ENCODE assay signal across 16 cellular contexts in the genomic region with DNA sequence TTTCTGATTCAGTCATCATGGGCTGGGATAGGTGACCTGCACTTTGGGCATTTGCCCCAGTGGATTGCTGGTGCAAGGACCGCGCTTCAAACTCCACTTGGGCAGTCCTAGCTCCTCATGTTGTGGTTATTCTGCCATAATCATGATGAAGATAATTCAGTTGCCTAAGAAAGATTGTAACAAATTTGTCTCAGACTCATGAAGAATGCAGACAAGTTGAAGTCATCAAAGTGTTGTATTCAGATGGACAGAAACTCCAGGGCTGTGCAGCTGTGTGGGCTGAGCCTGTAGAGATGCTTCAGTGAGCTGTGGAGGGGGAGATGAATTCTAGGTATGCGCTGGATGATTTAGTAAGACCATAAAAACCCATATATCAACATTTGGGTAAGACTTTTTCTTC. TPM values are rescaled to one million over a fixed set of nuclear protein-coding genes. Genes with fewer than 3 reads are reported as not detected.
A peak's percentile ranks its signal among the peaks of the same experiment; 100 is the strongest.
DNase-seq lines count a peak whose midpoint lies in the region; TF ChIP-seq lines count a peak whose summit lies in the region.
"Had no signal": no experiment of that assay in that cellular context is flagged by ENCODE, and none has a peak within 500 bp of the region (broad histone marks: within the 10 kb centered on the region; RNA-seq: fewer than 3 reads in every experiment).

No MANE protein-coding gene starts in this region.

- H3K4me1 Mint-ChIP-seq in nephron progenitor cell, result peaks cover 46% of the 10 kb centered on the region

- H3K4me3 ChIP-seq in BJ (ENCODE audit: low read depth, low read length), result no peak overlapping the region
- H3K4me3 ChIP-seq: GM23338, SJCRH30 had no signal

- no peaks in the 10 kb centered on the region for H3K9me3 Mint-ChIP-seq in nephron progenitor cell

- TF ChIP-seq CTCF in BJ (IDR thresholded peaks at IDR 0.05; ENCODE audit: insufficient read depth, low read depth, low read length) (no peak), nephron progenitor cell (IDR thresholded peaks at IDR 0.05) (no peak)

- H3K36me3 Mint-ChIP-seq in nephron progenitor cell (ENCODE audit: low read depth), result peaks cover 62% of the 10 kb centered on the region

- DNase-seq in BJ (ENCODE audit: low read depth) (peak; percentile 24), M059J (ENCODE audit: low read depth) (peak; percentile 16), iris pigment epithelial cell (ENCODE audit: low read depth) (peak; percentile 88), nephron progenitor cell (peak; percentile 20), occipital lobe (lab: John Stamatoyannopoulos, UW) (no peak), ureter (ENCODE audit: low spot score) (no peak), SHP77 treated with DMSO at 0.1 percent for 48 hours (lab: John Stamatoyannopoulos, UW) (no peak)
- DNase-seq in activated effector memory CD4-positive, alpha-beta T cell treated with anti-CD3 and anti-CD28 coated beads, Interleukin-2, amount 50 U/mL, for 16 hours, result no peak
- DNase-seq: C1 segment of cervical spinal cord; DND-41; NCI-H187; NCI-H446 treated with DMSO at 0.1 percent for 48 hours; NK-92 treated with Interleukin-12 subunit alpha and Interleukin-12 subunit beta, amount 100 ng/mL, for 24 hours; OCI-M1; SJCRH30 had no signal

- H3K27ac Mint-ChIP-seq in nephron progenitor cell, result peak overlapping the region; percentile 89
- H3K27ac Mint-ChIP-seq: GM23338 had no signal

- no peaks in the 10 kb centered on the region for H3K27me3 ChIP-seq in BJ (ENCODE audit: control insufficient read depth, insufficient read depth, low read length)
- H3K27me3 ChIP-seq: SJCRH30 had no signal

- H3K36me3 ChIP-seq in BJ (ENCODE audit: control insufficient read depth, insufficient read depth, low read length), result peaks cover 2% of the 10 kb centered on the region

- CTCF ChIA-PET in BJ (lab: Yijun Ruan, JAX), result interaction anchor here (0.9 to 1.7 kb wide), 2 partner anchors 154 to 491 kb away, joined by 3 to 6 read pairs; no protein-coding TSS in a partner anchor

- no peaks in the 10 kb centered on the region for H3K27me3 Mint-ChIP-seq in nephron progenitor cell (ENCODE audit: low read depth, poor library complexity)

- POLR2A ChIA-PET in BJ (lab: Charles Lee), result no interaction called here

- H3K4me3 Mint-ChIP-seq in nephron progenitor cell, result no peak overlapping the region
- H3K4me3 Mint-ChIP-seq: GM23338 had no signal

RNA-seq across cellular contexts. Expression of gene TARS1, which starts 38.6 kb away (rescaled TPM):
- polyA plus RNA-seq in BJ (2011; rRNA removed), result 121 and 228 TPM in 2 replicates
- 73.8 and 93.2 TPM in 2 replicates for polyA minus RNA-seq in BJ (2011; rRNA and poly(A)+ RNA removed)
- total RNA-seq in M059J (2014; rRNA removed; shearing (Covaris generic)), result 249 and 289 TPM in 2 replicates
- total RNA-seq in occipital lobe (83.3 TPM), ureter (149 TPM)

Comparison
In these comparisons a context has a peak if more than half of its experiments do, and no peak if none do; other contexts are left out.
1. DNase-seq: peak in BJ (single experiment), M059J (single experiment), iris pigment epithelial cell (single experiment) and nephron progenitor cell (single experiment); none in occipital lobe (single experiment), ureter (single experiment), activated effector memory CD4-positive, alpha-beta T cell treated with anti-CD3 and anti-CD28 coated beads, Interleukin-2, amount 50 U/mL, for 16 hours (single experiment) and SHP77 treated with DMSO at 0.1 percent for 48 hours (single experiment).